14 cellular contexts compared by ENCODE assay signal in the genomic region with DNA sequence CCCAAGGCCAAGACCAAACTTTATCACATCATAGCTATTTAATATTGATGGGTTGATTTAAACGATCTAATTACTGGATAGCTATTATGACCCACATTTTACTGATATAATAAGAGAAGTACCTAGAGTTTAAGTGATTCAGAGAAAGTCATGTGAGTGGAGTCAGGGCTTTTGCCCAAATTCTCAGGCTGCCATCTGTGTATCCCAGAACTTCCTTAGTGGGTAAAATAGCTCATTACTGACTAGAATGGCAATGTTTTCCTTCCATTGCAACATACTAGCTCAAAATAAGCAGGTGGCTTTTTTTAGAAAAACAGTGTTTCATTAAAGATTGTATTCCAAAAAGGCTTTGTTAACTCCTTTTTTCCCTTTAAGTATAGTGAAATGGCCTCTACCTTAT.
"Had no signal": no experiment of that assay in that cellular context is flagged by ENCODE, and none has a peak within 500 bp of the region (broad histone marks: within the 10 kb centered on the region; RNA-seq: fewer than 3 reads in every experiment).

No MANE protein-coding gene starts in this region.

- H3K4me1 Mint-ChIP-seq: stimulated activated naive CD8-positive, alpha-beta T cell treated with anti-CD3 and anti-CD28 coated beads, Interleukin-15, amount 100 ng/mL, for 72 hours had no signal

- ATAC-seq: activated CD8-positive, alpha-beta memory T cell treated with anti-CD3 and anti-CD28 coated beads, Interleukin-2, amount 10 ng/mL, durations not matched to agents 7 days and 5 days; left ventricle myocardium superior; SK-N-SH treated with all-trans-retinoic acid at 6 μM for 48 hours; stimulated activated naive CD8-positive, alpha-beta T cell treated with anti-CD3 and anti-CD28 coated beads, Interleukin-15, amount 100 ng/mL, for 72 hours; T-helper 17 cell had no signal

- H3K4me3 ChIP-seq: cardiac muscle cell, colonic mucosa, skin epidermis had no signal

- H3K9me3 ChIP-seq: colonic mucosa had no signal

- H3K36me3 ChIP-seq: cardiac muscle cell, colonic mucosa had no signal

- H3K4me3 Mint-ChIP-seq: activated CD8-positive, alpha-beta memory T cell treated with anti-CD3 and anti-CD28 coated beads, Interleukin-2, amount 10 ng/mL, durations not matched to agents 7 days and 5 days; activated naive CD8-positive, alpha-beta T cell treated with anti-CD3 and anti-CD28 coated beads, Interleukin-2, amount 10 ng/mL, durations not matched to agents 7 days and 5 days; activated T-cell treated with anti-CD3 and anti-CD28 coated beads, Interleukin-2, amount 50 U/mL, for 4 hours; stimulated activated naive CD8-positive, alpha-beta T cell treated with anti-CD3 and anti-CD28 coated beads, Interleukin-15, amount 100 ng/mL, for 72 hours; T-helper 17 cell had no signal

- H3K27ac Mint-ChIP-seq: activated CD8-positive, alpha-beta memory T cell treated with anti-CD3 and anti-CD28 coated beads, Interleukin-2, amount 10 ng/mL, durations not matched to agents 7 days and 5 days; activated naive CD8-positive, alpha-beta T cell treated with anti-CD3 and anti-CD28 coated beads, Interleukin-2, amount 10 ng/mL, durations not matched to agents 7 days and 5 days; stimulated activated naive CD8-positive, alpha-beta T cell treated with anti-CD3 and anti-CD28 coated beads, Interleukin-15, amount 100 ng/mL, for 72 hours; T-helper 17 cell had no signal

- H3K36me3 Mint-ChIP-seq: activated CD8-positive, alpha-beta memory T cell treated with anti-CD3 and anti-CD28 coated beads, Interleukin-2, amount 10 ng/mL, durations not matched to agents 7 days and 5 days; activated naive CD8-positive, alpha-beta T cell treated with anti-CD3 and anti-CD28 coated beads, Interleukin-2, amount 10 ng/mL, durations not matched to agents 7 days and 5 days had no signal

- H3K27me3 ChIP-seq: cardiac muscle cell, colonic mucosa had no signal

- DNase-seq: activated CD8-positive, alpha-beta memory T cell treated with anti-CD3 and anti-CD28 coated beads, Interleukin-2, amount 10 ng/mL, durations not matched to agents 7 days and 5 days; activated naive CD8-positive, alpha-beta T cell treated with anti-CD3 and anti-CD28 coated beads, Interleukin-2, amount 10 ng/mL, durations not matched to agents 7 days and 5 days; activated T-cell treated with anti-CD3 and anti-CD28 coated beads, Interleukin-2, amount 50 U/mL, for 4 hours; colonic mucosa; effector CD4-positive, alpha-beta T cell; kidney; left ventricle myocardium superior; retina; stimulated activated CD4-positive, alpha-beta T cell treated with anti-CD3 and anti-CD28 coated beads, Interleukin-4, amount 100 ng/mL, for 4 hours; stimulated activated naive CD8-positive, alpha-beta T cell treated with anti-CD3 and anti-CD28 coated beads, Interleukin-15, amount 100 ng/mL, for 72 hours; T-helper 17 cell had no signal

- H3K4me1 ChIP-seq: colonic mucosa had no signal

- H3K9me3 Mint-ChIP-seq: activated naive CD8-positive, alpha-beta T cell treated with anti-CD3 and anti-CD28 coated beads, Interleukin-2, amount 10 ng/mL, durations not matched to agents 7 days and 5 days; activated T-cell treated with anti-CD3 and anti-CD28 coated beads, Interleukin-2, amount 50 U/mL, for 4 hours; stimulated activated naive CD8-positive, alpha-beta T cell treated with anti-CD3 and anti-CD28 coated beads, Interleukin-15, amount 100 ng/mL, for 72 hours had no signal

- H3K27ac ChIP-seq: cardiac muscle cell, colonic mucosa, skin epidermis had no signal
